28 cellular contexts compared by ENCODE assay signal in genomic region chr3:179646177-179646576, GRCh38.
"Had no signal": no experiment of that assay in that cellular context is flagged by ENCODE, and none has a peak within 500 bp of the region (broad histone marks: within the 10 kb centered on the region; RNA-seq: fewer than 3 reads in every experiment).

No MANE protein-coding gene starts in this region.

- H3K36me3 ChIP-seq: ascending aorta, brain microvascular endothelial cell, breast epithelium had no signal

- DNase-seq: activated B cell treated with CpG ODN at 0.5 μM for 24 hours; activated CD4-positive, alpha-beta memory T cell treated with anti-CD3 and anti-CD28 coated beads, Interleukin-2, amount 10 ng/mL, durations not matched to agents 7 days and 5 days; activated CD4-positive, alpha-beta T cell treated with anti-CD3 and anti-CD28 coated beads for 4 hours; activated CD4-positive, alpha-beta T cell treated with anti-CD3 and anti-CD28 coated beads, Interleukin-2, amount 10 ng/mL, durations not matched to agents 24 days and 14 days; activated CD4-positive, alpha-beta T cell treated with anti-CD3 and anti-CD28 coated beads, Interleukin-2, amount 50 U/mL, for 1 hour; activated CD4-positive, alpha-beta T cell treated with anti-CD3 and anti-CD28 coated beads, Interleukin-2, amount 50 U/mL, for 48 hours; activated CD4-positive, CD25-positive, alpha-beta regulatory T cell treated with anti-CD3 and anti-CD28 coated beads, Interleukin-2, amount 50 U/mL, for 72 hours; activated CD8-positive, alpha-beta memory T cell treated with anti-CD3 and anti-CD28 coated beads for 24 hours; activated CD8-positive, alpha-beta memory T cell treated with anti-CD3 and anti-CD28 coated beads, Interleukin-2, amount 10 ng/mL, durations not matched to agents 7 days and 5 days; activated CD8-positive, alpha-beta memory T cell treated with anti-CD3 and anti-CD28 coated beads, Interleukin-2, amount 50 U/mL, for 48 hours; activated CD8-positive, alpha-beta T cell treated with anti-CD3 and anti-CD28 coated beads, Interleukin-2, amount 10 ng/mL, durations not matched to agents 7 days and 5 days; activated effector memory CD4-positive, alpha-beta T cell treated with Interleukin-2 at 50 U/mL for 16 hours; activated gamma-delta T cell; activated naive CD4-positive, alpha-beta T cell treated with anti-CD3 and anti-CD28 coated beads, Interleukin-2, amount 10 ng/mL, durations not matched to agents 7 days and 5 days; activated naive CD4-positive, alpha-beta T cell treated with Interleukin-2 at 50 U/mL for 16 hours; activated naive CD8-positive, alpha-beta T cell treated with anti-CD3 and anti-CD28 coated beads, Interleukin-2, amount 10 ng/mL, durations not matched to agents 7 days and 5 days; activated naive CD8-positive, alpha-beta T cell treated with anti-CD3 and anti-CD28 coated beads, Interleukin-2, amount 50 U/mL, for 24 hours; activated T-cell treated with anti-CD3 and anti-CD28 coated beads, Interleukin-2, amount 50 U/mL, for 24 hours; activated T-cell treated with anti-CD3 and anti-CD28 coated beads, Interleukin-2, amount 50 U/mL, for 48 hours; amygdala; anterior cingulate cortex; brain microvascular endothelial cell; central memory CD4-positive, alpha-beta T cell; T-helper 2 cell; T-helper 9 cell had no signal

- H3K4me1 ChIP-seq: ascending aorta, breast epithelium had no signal

- ATAC-seq: activated CD8-positive, alpha-beta memory T cell treated with anti-CD3 and anti-CD28 coated beads, Interleukin-2, amount 10 ng/mL, durations not matched to agents 7 days and 5 days; activated CD8-positive, alpha-beta T cell treated with anti-CD3 and anti-CD28 coated beads, Interleukin-2, amount 10 ng/mL, durations not matched to agents 7 days and 5 days; activated naive CD8-positive, alpha-beta T cell treated with anti-CD3 and anti-CD28 coated beads, Interleukin-2, amount 50 U/mL, for 24 hours had no signal

- H3K27ac ChIP-seq: ascending aorta, brain microvascular endothelial cell, breast epithelium, VCaP had no signal

- H3K4me3 ChIP-seq: ascending aorta, breast epithelium had no signal

- H3K27me3 ChIP-seq: ascending aorta, brain microvascular endothelial cell, breast epithelium had no signal

- H3K9me3 ChIP-seq: ascending aorta, breast epithelium had no signal
